9 cellular contexts compared by ENCODE assay signal in genomic region chr7:11458736-11459483, GRCh38.
DNase-seq lines count a peak whose midpoint lies in the region; ATAC-seq and TF ChIP-seq lines count a peak whose summit lies in the region.
"Had no signal": no experiment of that assay in that cellular context is flagged by ENCODE, and none has a peak within 500 bp of the region (broad histone marks: within the 10 kb centered on the region; RNA-seq: fewer than 3 reads in every experiment).

No MANE protein-coding gene starts in this region.

- no peaks in the 10 kb centered on the region for H3K36me3 Mint-ChIP-seq in activated T-helper 17 cell treated with anti-CD3 and anti-CD28 coated beads, Interleukin-2, amount 50 U/mL, for 72 hours (ENCODE audit: low read depth)
- H3K36me3 Mint-ChIP-seq in activated CD4-positive, alpha-beta memory T cell treated with anti-CD3 and anti-CD28 coated beads, Interleukin-2, amount 10 ng/mL, durations not matched to agents 7 days and 5 days (ENCODE audit: low read depth): no peaks in the 10 kb centered on the region

- intact Hi-C loops in left lung (cut with DNase I): no loop called here

- no peak overlapping the region for H3K4me3 ChIP-seq in BJ (ENCODE audit: low read depth, low read length)
- H3K4me3 ChIP-seq in left lung: no peak overlapping the region
- H3K4me3 ChIP-seq: vagina had no signal

- DNase-seq in BJ (ENCODE audit: low read depth): peak; percentile 16
- DNase-seq in left lung: no peak
- no peak for DNase-seq in activated CD4-positive, alpha-beta memory T cell treated with anti-CD3 and anti-CD28 coated beads, Interleukin-2, amount 10 ng/mL, durations not matched to agents 7 days and 5 days

- H3K27me3 Mint-ChIP-seq in activated T-helper 17 cell treated with anti-CD3 and anti-CD28 coated beads, Interleukin-2, amount 50 U/mL, for 72 hours: no peaks in the 10 kb centered on the region
- H3K27me3 Mint-ChIP-seq in activated CD4-positive, alpha-beta memory T cell treated with anti-CD3 and anti-CD28 coated beads, Interleukin-2, amount 10 ng/mL, durations not matched to agents 7 days and 5 days: no peaks in the 10 kb centered on the region

- H3K9me3 ChIP-seq in left lung: no peaks in the 10 kb centered on the region
- H3K9me3 ChIP-seq: vagina had no signal

- ATAC-seq in HG03097 (IDR thresholded peaks at IDR 0.05; ENCODE audit: low FRiP score, unreplicated experiment): peak; percentile 59
- ATAC-seq in activated T-helper 17 cell treated with anti-CD3 and anti-CD28 coated beads, Interleukin-2, amount 50 U/mL, for 72 hours (replicated peaks): peak; percentile 72
- peak; percentile 59 for ATAC-seq in left lung
- ATAC-seq in GM21515 (IDR thresholded peaks at IDR 0.05; ENCODE audit: unreplicated experiment): no peak
- no peak for ATAC-seq in GM21619 (IDR thresholded peaks at IDR 0.05; ENCODE audit: unreplicated experiment)
- ATAC-seq in HG03135 (IDR thresholded peaks at IDR 0.05; ENCODE audit: unreplicated experiment): no peak

- H3K27ac Mint-ChIP-seq in activated T-helper 17 cell treated with anti-CD3 and anti-CD28 coated beads, Interleukin-2, amount 50 U/mL, for 72 hours: no peak overlapping the region
- H3K27ac Mint-ChIP-seq in activated CD4-positive, alpha-beta memory T cell treated with anti-CD3 and anti-CD28 coated beads, Interleukin-2, amount 10 ng/mL, durations not matched to agents 7 days and 5 days: no peak overlapping the region

- H3K27me3 ChIP-seq in BJ (ENCODE audit: control insufficient read depth, insufficient read depth, low read length) (no peaks in the 10 kb centered on the region), left lung (no peaks in the 10 kb centered on the region)
- H3K27me3 ChIP-seq: vagina had no signal

- H3K9me3 Mint-ChIP-seq in activated T-helper 17 cell treated with anti-CD3 and anti-CD28 coated beads, Interleukin-2, amount 50 U/mL, for 72 hours: no peaks in the 10 kb centered on the region
- no peaks in the 10 kb centered on the region for H3K9me3 Mint-ChIP-seq in activated CD4-positive, alpha-beta memory T cell treated with anti-CD3 and anti-CD28 coated beads, Interleukin-2, amount 10 ng/mL, durations not matched to agents 7 days and 5 days

- CTCF ChIA-PET in BJ (lab: Yijun Ruan, JAX): no interaction called here
- CTCF ChIA-PET in activated CD4-positive, alpha-beta memory T cell treated with anti-CD3 and anti-CD28 coated beads, Interleukin-2, amount 10 ng/mL, durations not matched to agents 7 days and 5 days (lab: Charles Lee): no interaction called here

- peaks cover 0 to 8% of the 10 kb centered on the region in 2 donors for H3K4me1 ChIP-seq in left lung
- H3K4me1 ChIP-seq: vagina had no signal

- POLR2A ChIA-PET in BJ (lab: Charles Lee): no interaction called here
- POLR2A ChIA-PET in activated CD4-positive, alpha-beta memory T cell treated with anti-CD3 and anti-CD28 coated beads, Interleukin-2, amount 10 ng/mL, durations not matched to agents 7 days and 5 days (lab: Charles Lee): no interaction called here

- H3K4me3 Mint-ChIP-seq in activated T-helper 17 cell treated with anti-CD3 and anti-CD28 coated beads, Interleukin-2, amount 50 U/mL, for 72 hours: no peak overlapping the region
- H3K4me3 Mint-ChIP-seq in activated CD4-positive, alpha-beta memory T cell treated with anti-CD3 and anti-CD28 coated beads, Interleukin-2, amount 10 ng/mL, durations not matched to agents 7 days and 5 days: no peak overlapping the region

- no peaks in the 10 kb centered on the region for H3K4me1 Mint-ChIP-seq in activated T-helper 17 cell treated with anti-CD3 and anti-CD28 coated beads, Interleukin-2, amount 50 U/mL, for 72 hours
- peaks cover 4% of the 10 kb centered on the region for H3K4me1 Mint-ChIP-seq in activated CD4-positive, alpha-beta memory T cell treated with anti-CD3 and anti-CD28 coated beads, Interleukin-2, amount 10 ng/mL, durations not matched to agents 7 days and 5 days

- H3K36me3 ChIP-seq in BJ (ENCODE audit: control insufficient read depth, insufficient read depth, low read length) (no peaks in the 10 kb centered on the region), left lung (no peaks in the 10 kb centered on the region)
- H3K36me3 ChIP-seq: vagina had no signal

- peak overlapping the region in 1 of 2 donors; percentile 30 for H3K27ac ChIP-seq in left lung
- H3K27ac ChIP-seq: vagina had no signal

- no peak for TF ChIP-seq CTCF in BJ (IDR thresholded peaks at IDR 0.05; ENCODE audit: insufficient read depth, low read depth, low read length)
- no peak for TF ChIP-seq CTCF in left lung (IDR thresholded peaks at IDR 0.05)

Comparison
In these comparisons a context has a peak if more than half of its experiments do, and no peak if none do; other contexts are left out.
1. ATAC-seq: peak in HG03097 (single experiment), activated T-helper 17 cell treated with anti-CD3 and anti-CD28 coated beads, Interleukin-2, amount 50 U/mL, for 72 hours (single experiment) and left lung (single experiment); none in GM21515 (single experiment), GM21619 (single experiment) and HG03135 (single experiment).